In genomic region chr1:8205771-8206170, GRCh38 we compare ENCODE assay signal across 17 cellular contexts.
"Had no signal": no experiment of that assay in that cellular context is flagged by ENCODE, and none has a peak within 500 bp of the region (broad histone marks: within the 10 kb centered on the region; RNA-seq: fewer than 3 reads in every experiment).

No MANE protein-coding gene starts in this region.

- FAIRE-seq: colon, endothelial cell of umbilical vein had no signal

- H3K4me1 Mint-ChIP-seq: activated naive CD8-positive, alpha-beta T cell treated with anti-CD3 and anti-CD28 coated beads, Interleukin-2, amount 50 U/mL, for 24 hours; natural killer cell had no signal

- H3K9me3 ChIP-seq: lower lobe of right lung, thoracic aorta had no signal

- H3K9me3 Mint-ChIP-seq: activated naive CD8-positive, alpha-beta T cell treated with anti-CD3 and anti-CD28 coated beads, Interleukin-2, amount 50 U/mL, for 24 hours; natural killer cell had no signal

- DNase-seq: activated CD8-positive, alpha-beta memory T cell treated with anti-CD3 and anti-CD28 coated beads, Interleukin-2, amount 50 U/mL, for 48 hours; activated CD8-positive, alpha-beta T cell treated with anti-CD3 and anti-CD28 coated beads, Interleukin-2, amount 10 ng/mL, durations not matched to agents 7 days and 5 days; activated naive CD4-positive, alpha-beta T cell treated with Interleukin-2 at 50 U/mL for 16 hours; activated naive CD8-positive, alpha-beta T cell treated with anti-CD3 and anti-CD28 coated beads, Interleukin-2, amount 50 U/mL, for 24 hours; effector CD4-positive, alpha-beta T cell; hypothalamus; lower lobe of right lung; natural killer cell; nucleus accumbens; stimulated activated CD4-positive, alpha-beta T cell treated with anti-CD3 and anti-CD28 coated beads, Interleukin-12 subunit alpha, Interleukin-12 subunit beta, amount 100 ng/mL, for 4 hours; stimulated activated CD4-positive, alpha-beta T cell treated with anti-CD3 and anti-CD28 coated beads, Interleukin-2, amount 100 ng/mL, for 48 hours; stimulated activated naive CD8-positive, alpha-beta T cell treated with anti-CD3 and anti-CD28 coated beads, Interleukin-15, Interleukin-2, amounts not matched to agents 100 U/mL and 50 U/mL, for 24 hours; T1000 had no signal

- H3K27ac Mint-ChIP-seq: activated CD8-positive, alpha-beta T cell treated with anti-CD3 and anti-CD28 coated beads, Interleukin-2, amount 10 ng/mL, durations not matched to agents 7 days and 5 days; activated naive CD8-positive, alpha-beta T cell treated with anti-CD3 and anti-CD28 coated beads, Interleukin-2, amount 50 U/mL, for 24 hours; natural killer cell; progenitor cell of endocrine pancreas had no signal

- H3K4me3 Mint-ChIP-seq: activated CD8-positive, alpha-beta T cell treated with anti-CD3 and anti-CD28 coated beads, Interleukin-2, amount 10 ng/mL, durations not matched to agents 7 days and 5 days; activated naive CD8-positive, alpha-beta T cell treated with anti-CD3 and anti-CD28 coated beads, Interleukin-2, amount 50 U/mL, for 24 hours; natural killer cell had no signal

- H3K4me3 ChIP-seq: lower lobe of right lung, thoracic aorta had no signal

- H3K27me3 Mint-ChIP-seq: progenitor cell of endocrine pancreas had no signal

- H3K36me3 ChIP-seq: lower lobe of right lung, thoracic aorta had no signal

- H3K27ac ChIP-seq: lower lobe of right lung had no signal

- H3K36me3 Mint-ChIP-seq: natural killer cell had no signal

- ATAC-seq: activated CD8-positive, alpha-beta T cell treated with anti-CD3 and anti-CD28 coated beads, Interleukin-2, amount 10 ng/mL, durations not matched to agents 7 days and 5 days; activated naive CD8-positive, alpha-beta T cell treated with anti-CD3 and anti-CD28 coated beads, Interleukin-2, amount 50 U/mL, for 24 hours; lower lobe of right lung; natural killer cell; stimulated activated naive CD8-positive, alpha-beta T cell treated with anti-CD3 and anti-CD28 coated beads, Interleukin-15, Interleukin-2, amounts not matched to agents 100 U/mL and 50 U/mL, for 24 hours had no signal
